ENCODE assay signal across 1 cellular context in genomic region chr12:13049816-13050215, GRCh38.
TF ChIP-seq lines count a peak whose summit lies in the region.

No MANE protein-coding gene starts in this region.

TF ChIP-seq in endothelial cell of umbilical vein, 7 proteins besides CTCF, POLR2A, EP300 and RAD21:
- TF ChIP-seq POLR2AphosphoS5 (IDR thresholded peaks at IDR 0.05; ENCODE audit: insufficient read depth, low read depth, low read length) (no peak), FOS (IDR thresholded peaks at IDR 0.05; ENCODE audit: borderline replicate concordance, insufficient read depth, low read length) (no peak), GATA2 (IDR thresholded peaks at IDR 0.05; ENCODE audit: insufficient read depth, insufficient read length, low read depth, low read length) (no peak), MAX (IDR thresholded peaks at IDR 0.05; ENCODE audit: insufficient read depth, insufficient read length) (no peak), MYC (IDR thresholded peaks at IDR 0.05; ENCODE audit: low read depth, low read length) (no peak), JUN (IDR thresholded peaks at IDR 0.05; ENCODE audit: borderline replicate concordance, insufficient read depth, insufficient read length, low read depth) (no peak), EZH2 (IDR thresholded peaks at IDR 0.05; ENCODE audit: borderline replicate concordance, low read depth, low read length, severe bottlenecking) (no peak)
